Comparison of ENCODE assay signal across 16 cellular contexts in genomic region chr3:9859530-9860025, GRCh38. TPM values are rescaled to one million over a fixed set of nuclear protein-coding genes. Genes with fewer than 3 reads are reported as not detected.
DNase-seq lines count a peak whose midpoint lies in the region; ATAC-seq lines count a peak whose summit lies in the region.
"Had no signal": no experiment of that assay in that cellular context is flagged by ENCODE, and none has a peak within 500 bp of the region (broad histone marks: within the 10 kb centered on the region; RNA-seq: fewer than 3 reads in every experiment).

No MANE protein-coding gene starts in this region.

- no peaks in the 10 kb centered on the region for H3K9me3 Mint-ChIP-seq in activated naive CD8-positive, alpha-beta T cell treated with anti-CD3 and anti-CD28 coated beads for 36 hours
- no peaks in the 10 kb centered on the region for H3K9me3 Mint-ChIP-seq in activated naive CD8-positive, alpha-beta T cell treated with anti-CD3 and anti-CD28 coated beads, Interleukin-2, amount 50 U/mL, for 24 hours
- no peaks in the 10 kb centered on the region for H3K9me3 Mint-ChIP-seq in immature natural killer cell
- no peaks in the 10 kb centered on the region for H3K9me3 Mint-ChIP-seq in stimulated activated effector memory CD8-positive, alpha-beta T cell treated with anti-CD3 and anti-CD28 coated beads, Interleukin-12 subunit alpha, Interleukin-12 subunit beta, amount 100 ng/mL, for 72 hours
- H3K9me3 Mint-ChIP-seq: CD8-positive, alpha-beta T cell had no signal

- H3K27me3 Mint-ChIP-seq in activated naive CD8-positive, alpha-beta T cell treated with anti-CD3 and anti-CD28 coated beads for 36 hours, result peaks cover 12% of the 10 kb centered on the region
- H3K27me3 Mint-ChIP-seq in activated naive CD8-positive, alpha-beta T cell treated with anti-CD3 and anti-CD28 coated beads, Interleukin-2, amount 50 U/mL, for 24 hours, result peaks cover 6% of the 10 kb centered on the region
- peaks cover 3 to 4% (median 3%) of the 10 kb centered on the region in 3 donors for H3K27me3 Mint-ChIP-seq in immature natural killer cell (ENCODE audit: low read depth in 3 of 3)

- H3K27ac Mint-ChIP-seq in activated naive CD8-positive, alpha-beta T cell treated with anti-CD3 and anti-CD28 coated beads for 36 hours, result peak overlapping the region; percentile 2
- no peak overlapping the region for H3K27ac Mint-ChIP-seq in activated naive CD8-positive, alpha-beta T cell treated with anti-CD3 and anti-CD28 coated beads, Interleukin-2, amount 50 U/mL, for 24 hours
- peak overlapping the region in 5 of 6 donors; percentile 9 to 91 (median 86) for H3K27ac Mint-ChIP-seq in immature natural killer cell
- H3K27ac Mint-ChIP-seq in stimulated activated effector memory CD8-positive, alpha-beta T cell treated with anti-CD3 and anti-CD28 coated beads, Interleukin-12 subunit alpha, Interleukin-12 subunit beta, amount 100 ng/mL, for 72 hours, result peak overlapping the region; percentile 86
- H3K27ac Mint-ChIP-seq: CD8-positive, alpha-beta T cell had no signal

- no peak for DNase-seq in activated naive CD8-positive, alpha-beta T cell treated with anti-CD3 and anti-CD28 coated beads for 36 hours
- no peak for DNase-seq in activated naive CD8-positive, alpha-beta T cell treated with anti-CD3 and anti-CD28 coated beads, Interleukin-2, amount 50 U/mL, for 24 hours
- DNase-seq in immature natural killer cell (no peak), kidney glomerular epithelial cell (lab: John Stamatoyannopoulos, UW) (no peak), DMS53 (lab: John Stamatoyannopoulos, UW) (no peak)
- no peak for DNase-seq in stimulated activated effector memory CD8-positive, alpha-beta T cell treated with anti-CD3 and anti-CD28 coated beads, Interleukin-12 subunit alpha, Interleukin-12 subunit beta, amount 100 ng/mL, for 72 hours (ENCODE audit: low spot score in 2 of 2)
- DNase-seq: CD8-positive, alpha-beta T cell; COR-L47; DMS153; DND-41; GDM1; GOT3; HCEC 1CT; IMR-90 had no signal

- ATAC-seq in activated naive CD8-positive, alpha-beta T cell treated with anti-CD3 and anti-CD28 coated beads, Interleukin-2, amount 50 U/mL, for 24 hours, result no peak
- no peak for ATAC-seq in stimulated activated effector memory CD8-positive, alpha-beta T cell treated with anti-CD3 and anti-CD28 coated beads, Interleukin-12 subunit alpha, Interleukin-12 subunit beta, amount 100 ng/mL, for 72 hours
- ATAC-seq: CD8-positive, alpha-beta T cell had no signal

- H3K36me3 Mint-ChIP-seq in activated naive CD8-positive, alpha-beta T cell treated with anti-CD3 and anti-CD28 coated beads for 36 hours, result no peaks in the 10 kb centered on the region
- H3K36me3 Mint-ChIP-seq in activated naive CD8-positive, alpha-beta T cell treated with anti-CD3 and anti-CD28 coated beads, Interleukin-2, amount 50 U/mL, for 24 hours (ENCODE audit: low read depth), result no peaks in the 10 kb centered on the region
- H3K36me3 Mint-ChIP-seq in immature natural killer cell, result no peaks in the 10 kb centered on the region
- H3K36me3 Mint-ChIP-seq in stimulated activated effector memory CD8-positive, alpha-beta T cell treated with anti-CD3 and anti-CD28 coated beads, Interleukin-12 subunit alpha, Interleukin-12 subunit beta, amount 100 ng/mL, for 72 hours, result no peaks in the 10 kb centered on the region
- H3K36me3 Mint-ChIP-seq: CD14-positive monocyte; CD8-positive, alpha-beta T cell had no signal

- H3K4me1 Mint-ChIP-seq in activated naive CD8-positive, alpha-beta T cell treated with anti-CD3 and anti-CD28 coated beads for 36 hours, result no peaks in the 10 kb centered on the region
- no peaks in the 10 kb centered on the region for H3K4me1 Mint-ChIP-seq in activated naive CD8-positive, alpha-beta T cell treated with anti-CD3 and anti-CD28 coated beads, Interleukin-2, amount 50 U/mL, for 24 hours
- peaks cover 63 to 67% of the 10 kb centered on the region in 2 donors for H3K4me1 Mint-ChIP-seq in immature natural killer cell
- peaks cover 7% of the 10 kb centered on the region for H3K4me1 Mint-ChIP-seq in stimulated activated effector memory CD8-positive, alpha-beta T cell treated with anti-CD3 and anti-CD28 coated beads, Interleukin-12 subunit alpha, Interleukin-12 subunit beta, amount 100 ng/mL, for 72 hours

- no peak overlapping the region for H3K4me3 Mint-ChIP-seq in activated naive CD8-positive, alpha-beta T cell treated with anti-CD3 and anti-CD28 coated beads for 36 hours
- H3K4me3 Mint-ChIP-seq in activated naive CD8-positive, alpha-beta T cell treated with anti-CD3 and anti-CD28 coated beads, Interleukin-2, amount 50 U/mL, for 24 hours, result no peak overlapping the region
- H3K4me3 Mint-ChIP-seq in immature natural killer cell, result peak overlapping the region in 1 of 5 donors; percentile 61
- no peak overlapping the region for H3K4me3 Mint-ChIP-seq in stimulated activated effector memory CD8-positive, alpha-beta T cell treated with anti-CD3 and anti-CD28 coated beads, Interleukin-12 subunit alpha, Interleukin-12 subunit beta, amount 100 ng/mL, for 72 hours
- H3K4me3 Mint-ChIP-seq: CD14-positive monocyte; CD8-positive, alpha-beta T cell had no signal

RNA-seq across cellular contexts. Expression of gene RPUSD3, which starts 15.8 kb away (rescaled TPM):
- total RNA-seq in activated naive CD8-positive, alpha-beta T cell treated with anti-CD3 and anti-CD28 coated beads for 36 hours, result 10 to 100 TPM; 69.2 to 71.2 TPM
- 100 to 1,000 TPM in 2 of 3 donors, 10 to 100 TPM in 1; 94.7 to 153 (median 101) TPM for polyA plus RNA-seq in immature natural killer cell

RNA-seq across cellular contexts. Expression of gene CIDEC, which starts 20.5 kb away (rescaled TPM):
- total RNA-seq in activated naive CD8-positive, alpha-beta T cell treated with anti-CD3 and anti-CD28 coated beads for 36 hours, result under 1 TPM in 1 of 2 experiments, not detected in 1; 0.18 TPM
- not detected for polyA plus RNA-seq in immature natural killer cell
- total RNA-seq: A673; CD8-positive, alpha-beta T cell; IMR-90 had no signal
- polyA plus RNA-seq: CD14-positive monocyte had no signal

RNA-seq across cellular contexts. Expression of gene JAGN1, which starts 30.8 kb away (rescaled TPM):
- 10 to 100 TPM; 49.0 to 49.2 TPM for total RNA-seq in activated naive CD8-positive, alpha-beta T cell treated with anti-CD3 and anti-CD28 coated beads for 36 hours
- polyA plus RNA-seq in immature natural killer cell, result 10 to 100 TPM; 36.1 to 50.3 (median 37.9) TPM

RNA-seq across cellular contexts. Expression of gene IL17RE, which starts 43.1 kb away (rescaled TPM):
- 1 to 10 TPM; 1.2 to 1.8 TPM for total RNA-seq in activated naive CD8-positive, alpha-beta T cell treated with anti-CD3 and anti-CD28 coated beads for 36 hours
- polyA plus RNA-seq in immature natural killer cell, result under 1 TPM in 1 of 3 donors, not detected in 2; 0.14 TPM
- polyA plus RNA-seq: CD14-positive monocyte had no signal

RNA-seq across cellular contexts. Expression of gene TTLL3, which starts 49.5 kb away (rescaled TPM):
- total RNA-seq in activated naive CD8-positive, alpha-beta T cell treated with anti-CD3 and anti-CD28 coated beads for 36 hours, result 10 to 100 TPM; 22.7 to 23.8 TPM
- 10 to 100 TPM in 1 of 3 donors, 1 to 10 TPM in 2; 4.2 to 10.1 (median 5.0) TPM for polyA plus RNA-seq in immature natural killer cell
